Comparison of ENCODE assay signal across 11 cellular contexts in genomic region chr9:127521919-127522304, GRCh38.
A peak's percentile ranks its signal among the peaks of the same experiment; 100 is the strongest.
DNase-seq lines count a peak whose midpoint lies in the region; ATAC-seq and TF ChIP-seq lines count a peak whose summit lies in the region.
"Had no signal": no experiment of that assay in that cellular context is flagged by ENCODE, and none has a peak within 500 bp of the region (broad histone marks: within the 10 kb centered on the region; RNA-seq: fewer than 3 reads in every experiment).

No MANE protein-coding gene starts in this region.

- H3K79me2 ChIP-seq in hepatocyte, result no peaks in the 10 kb centered on the region

- no peaks in the 10 kb centered on the region for H3K9me3 Mint-ChIP-seq in Calu3 (ENCODE audit: low read depth, unreplicated experiment)

- H3K9me3 ChIP-seq in ascending aorta (peaks cover 0 to 5% of the 10 kb centered on the region in 2 donors), hepatocyte (ENCODE audit: low read depth) (peaks cover 3% of the 10 kb centered on the region), HAP-1 (peaks cover 20% of the 10 kb centered on the region)

- DNase-seq in Calu3, result peak; percentile 87
- no peak for DNase-seq in ascending aorta (ENCODE audit: low spot score in 2 of 2)
- DNase-seq in hepatocyte (ENCODE audit: low spot score), result no peak
- peak; percentile 41 for DNase-seq in renal cortical epithelial cell (ENCODE audit: low read depth)
- no peak for DNase-seq in HAP-1 (ENCODE audit: low spot score in 2 of 2)
- DNase-seq in AG20443 (ENCODE audit: low spot score), result no peak
- DNase-seq: activated naive CD8-positive, alpha-beta T cell treated with anti-CD3 and anti-CD28 coated beads for 36 hours; BE2C; NCI-H2107 had no signal

- H3K4me1 ChIP-seq in ascending aorta (peaks cover 14 to 29% of the 10 kb centered on the region in 2 donors), hepatocyte (ENCODE audit: insufficient read depth) (peaks cover 14% of the 10 kb centered on the region), HAP-1 (no peaks in the 10 kb centered on the region)
- H3K4me1 ChIP-seq: BE2C had no signal

- H3K4me3 ChIP-seq in ascending aorta (no peak overlapping the region), hepatocyte (no peak overlapping the region), HAP-1 (no peak overlapping the region)

- no peak for ATAC-seq in HG02973 (IDR thresholded peaks at IDR 0.05; ENCODE audit: unreplicated experiment)
- no peak for ATAC-seq in HG03565 (IDR thresholded peaks at IDR 0.05; ENCODE audit: unreplicated experiment)

- WGBS in hepatocyte (ENCODE audit: low lambda C conversion rate, missing lambda C conversion rate), result 81% methylated on average over 5 of the region's 5 CpGs

- intact Hi-C loops in Calu3 (cut with micrococcal nuclease; ENCODE audit: unreplicated experiment), result no loop called here
- intact Hi-C loops in ascending aorta (cut with DNase I), result no loop called here

- no TSS peak for BruUV-seq in Calu3 (replicated peaks; lab: Mats Ljungman, UMichigan)

- H3K4me1 Mint-ChIP-seq in Calu3 (ENCODE audit: low read depth, unreplicated experiment), result peaks cover 18% of the 10 kb centered on the region

- peaks cover 48 to 65% of the 10 kb centered on the region in 2 donors for H3K36me3 ChIP-seq in ascending aorta
- peaks cover 6% of the 10 kb centered on the region for H3K36me3 ChIP-seq in hepatocyte (replicated peaks; ENCODE audit: insufficient read depth, low read depth)
- peaks cover 46% of the 10 kb centered on the region for H3K36me3 ChIP-seq in HAP-1 (replicated peaks)
- H3K36me3 ChIP-seq: BE2C had no signal

- in situ Hi-C loops in HAP-1 (cut with MboI; ENCODE audit: low sequenced_read_pairs), result no loop called here

- H3K27me3 ChIP-seq in ascending aorta (no peaks in the 10 kb centered on the region), hepatocyte (no peaks in the 10 kb centered on the region), HAP-1 (ENCODE audit: low read depth) (no peaks in the 10 kb centered on the region)
- H3K27me3 ChIP-seq: BE2C had no signal

- no peaks in the 10 kb centered on the region for H3K27me3 Mint-ChIP-seq in Calu3 (ENCODE audit: unreplicated experiment)
- H3K27me3 Mint-ChIP-seq: activated naive CD8-positive, alpha-beta T cell treated with anti-CD3 and anti-CD28 coated beads for 36 hours had no signal

- H3K4me2 ChIP-seq in hepatocyte, result no peak overlapping the region

- no peak for TF ChIP-seq CTCF in Calu3 (IDR thresholded peaks at IDR 0.05; ENCODE audit: unreplicated experiment)
- TF ChIP-seq CTCF in ascending aorta (IDR thresholded peaks at IDR 0.05), result no peak
- TF ChIP-seq CTCF in hepatocyte (IDR thresholded peaks at IDR 0.05; ENCODE audit: poor library complexity), result no peak

- peak overlapping the region; percentile 82 to 84 for H3K27ac ChIP-seq in ascending aorta
- H3K27ac ChIP-seq in hepatocyte, result peak overlapping the region; percentile 82

- H4K20me1 ChIP-seq in hepatocyte (ENCODE audit: insufficient read depth, poor library complexity, severe bottlenecking), result no peaks in the 10 kb centered on the region

- H3K9me2 ChIP-seq in hepatocyte (replicated peaks; ENCODE audit: insufficient read depth), result no peaks in the 10 kb centered on the region

- H3K4me3 Mint-ChIP-seq in Calu3 (ENCODE audit: low read depth, unreplicated experiment), result peak overlapping the region; percentile 61
- H3K4me3 Mint-ChIP-seq: activated naive CD8-positive, alpha-beta T cell treated with anti-CD3 and anti-CD28 coated beads for 36 hours had no signal

- H3K27ac Mint-ChIP-seq in Calu3 (ENCODE audit: unreplicated experiment), result peak overlapping the region; percentile 88
- H3K27ac Mint-ChIP-seq: activated naive CD8-positive, alpha-beta T cell treated with anti-CD3 and anti-CD28 coated beads for 36 hours had no signal

- H3K36me3 Mint-ChIP-seq in Calu3 (ENCODE audit: insufficient read depth, unreplicated experiment), result peaks cover 71% of the 10 kb centered on the region

- CTCF ChIA-PET in Calu3 (lab: Charles Lee), result interaction anchor here (2.0 kb wide), 1 partner anchor 57 kb away, joined by 7 read pairs; no protein-coding TSS in a partner anchor

- H2AFZ ChIP-seq in hepatocyte, result no peak overlapping the region

Comparison
In these comparisons a context has a peak if more than half of its experiments do, and no peak if none do; other contexts are left out.
1. DNase-seq: peak in Calu3 (single experiment) and renal cortical epithelial cell (single experiment); none in ascending aorta (0 of 2), hepatocyte (single experiment), HAP-1 (0 of 2) and AG20443 (single experiment).